20 cellular contexts compared by ENCODE assay signal in the genomic region with DNA sequence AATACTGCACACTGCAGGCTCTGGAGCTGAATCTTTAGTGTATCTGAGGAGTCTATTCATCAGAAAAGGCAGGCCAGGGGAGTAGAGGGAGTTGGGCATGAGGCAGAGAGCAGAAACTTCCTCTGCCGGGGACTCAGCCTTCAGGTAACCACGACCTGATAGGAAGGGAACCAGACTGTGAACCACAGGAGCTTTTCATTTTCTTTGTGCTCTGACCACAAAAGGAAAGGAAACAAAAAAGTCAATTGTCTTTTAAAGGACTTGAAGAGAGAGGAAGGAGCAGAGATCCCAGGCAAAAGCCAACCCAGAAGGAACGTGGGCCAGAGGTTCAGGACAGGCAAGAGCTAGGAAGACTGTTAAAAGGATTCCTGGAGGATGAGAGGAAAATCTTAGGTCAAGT.
"Had no signal": no experiment of that assay in that cellular context is flagged by ENCODE, and none has a peak within 500 bp of the region (broad histone marks: within the 10 kb centered on the region; RNA-seq: fewer than 3 reads in every experiment).

No MANE protein-coding gene starts in this region.

- H3K27ac Mint-ChIP-seq: activated naive CD4-positive, alpha-beta T cell treated with anti-CD3 and anti-CD28 coated beads, Interleukin-2, amount 50 U/mL, for 24 hours; mesothelial cell of epicardium; natural killer cell treated with Interleukin-12 subunit alpha and Interleukin-12 subunit beta and Interleukin-15 and Interleukin-18, amount 100 ng/mL, for 72 hours; T-helper 17 cell had no signal

- ATAC-seq: gastrocnemius medialis; left lobe of liver; natural killer cell treated with Interleukin-12 subunit alpha and Interleukin-12 subunit beta and Interleukin-15 and Interleukin-18, amount 100 ng/mL, for 72 hours; T-helper 17 cell had no signal

- H3K27me3 ChIP-seq: ascending aorta, colonic mucosa, gastrocnemius medialis had no signal

- H3K36me3 Mint-ChIP-seq: activated naive CD4-positive, alpha-beta T cell treated with anti-CD3 and anti-CD28 coated beads, Interleukin-2, amount 50 U/mL, for 24 hours; mesothelial cell of epicardium; natural killer cell treated with Interleukin-12 subunit alpha and Interleukin-12 subunit beta and Interleukin-15 and Interleukin-18, amount 100 ng/mL, for 72 hours had no signal

- H3K27ac ChIP-seq: ascending aorta, colonic mucosa, gastrocnemius medialis, VCaP had no signal

- H3K27me3 Mint-ChIP-seq: central memory CD8-positive, alpha-beta T cell; natural killer cell treated with Interleukin-12 subunit alpha and Interleukin-12 subunit beta and Interleukin-15 and Interleukin-18, amount 100 ng/mL, for 72 hours; T-helper 17 cell had no signal

- H3K9me3 ChIP-seq: ascending aorta, colonic mucosa, gastrocnemius medialis had no signal

- H3K4me1 Mint-ChIP-seq: activated naive CD4-positive, alpha-beta T cell treated with anti-CD3 and anti-CD28 coated beads, Interleukin-2, amount 50 U/mL, for 24 hours; central memory CD8-positive, alpha-beta T cell; mesothelial cell of epicardium; T-helper 17 cell had no signal

- DNase-seq: activated CD4-positive, alpha-beta T cell treated with anti-CD3 and anti-CD28 coated beads for 1 hour; activated CD8-positive, alpha-beta memory T cell treated with anti-CD3 and anti-CD28 coated beads for 24 hours; activated CD8-positive, alpha-beta memory T cell treated with anti-CD3 and anti-CD28 coated beads, Interleukin-2, amount 50 U/mL, for 48 hours; activated gamma-delta T cell; activated T-cell treated with anti-CD3 and anti-CD28 coated beads, Interleukin-2, amount 50 U/mL, for 48 hours; colonic mucosa; erythroblast; gastrocnemius medialis; posterior cingulate gyrus; retina; stimulated activated CD8-positive, alpha-beta memory T cell treated with anti-CD3 and anti-CD28 coated beads, Interleukin-4, amount 100 ng/mL, for 48 hours; stimulated activated naive CD4-positive, alpha-beta T cell; T-helper 17 cell had no signal

- H3K36me3 ChIP-seq: ascending aorta, colonic mucosa, gastrocnemius medialis had no signal

- H3K9me3 Mint-ChIP-seq: activated naive CD4-positive, alpha-beta T cell treated with anti-CD3 and anti-CD28 coated beads, Interleukin-2, amount 50 U/mL, for 24 hours; mesothelial cell of epicardium had no signal

- H3K4me1 ChIP-seq: ascending aorta, colonic mucosa, gastrocnemius medialis had no signal

- H3K4me3 ChIP-seq: ascending aorta, colonic mucosa, gastrocnemius medialis had no signal

- H3K4me3 Mint-ChIP-seq: activated naive CD4-positive, alpha-beta T cell treated with anti-CD3 and anti-CD28 coated beads, Interleukin-2, amount 50 U/mL, for 24 hours; central memory CD8-positive, alpha-beta T cell; mesothelial cell of epicardium; natural killer cell treated with Interleukin-12 subunit alpha and Interleukin-12 subunit beta and Interleukin-15 and Interleukin-18, amount 100 ng/mL, for 72 hours; T-helper 17 cell had no signal
